In the genomic region with DNA sequence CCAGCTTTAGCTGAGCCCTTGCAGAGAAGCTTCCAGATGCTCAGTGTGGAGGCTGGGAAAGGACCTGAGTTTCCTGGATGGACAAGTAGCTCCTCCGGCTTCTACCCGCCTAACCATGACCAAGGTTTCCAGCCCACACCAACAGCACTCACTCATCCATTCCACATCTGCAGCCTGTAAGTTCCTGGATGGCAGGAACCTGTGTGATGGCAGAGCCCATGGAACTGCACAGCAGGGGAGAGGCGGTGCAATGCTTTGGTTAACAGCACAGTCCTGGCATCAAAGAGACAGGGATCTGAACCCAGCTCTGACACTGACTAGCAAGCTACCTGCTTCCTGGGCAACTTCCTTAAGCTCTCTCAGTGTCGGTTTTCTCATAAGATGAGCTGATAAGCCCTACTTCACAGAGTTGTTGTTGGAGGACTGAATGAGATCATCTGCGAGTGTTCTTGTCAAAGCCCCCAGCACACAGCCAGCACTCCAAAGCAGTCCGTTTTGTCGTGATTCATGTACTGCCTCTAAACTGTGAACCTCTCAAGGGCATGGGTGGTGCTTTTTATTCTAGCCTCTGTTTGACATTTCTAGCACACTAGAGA, we compare ENCODE assay signal across 20 cellular contexts. TPM values are rescaled to one million over a fixed set of nuclear protein-coding genes. Genes with fewer than 3 reads are reported as not detected.
A peak's percentile ranks its signal among the peaks of the same experiment; 100 is the strongest.
DNase-seq lines count a peak whose midpoint lies in the region; ATAC-seq and TF ChIP-seq lines count a peak whose summit lies in the region.
"Had no signal": no experiment of that assay in that cellular context is flagged by ENCODE, and none has a peak within 500 bp of the region (broad histone marks: within the 10 kb centered on the region; RNA-seq: fewer than 3 reads in every experiment).

No MANE protein-coding gene starts in this region.

- no peaks in the 10 kb centered on the region for H3K79me1 ChIP-seq in mesenchymal stem cell (replicated peaks; ENCODE audit: low read length, poor library complexity, severe bottlenecking)

- no peak for TF ChIP-seq CTCF in CD4-positive, alpha-beta T cell (IDR thresholded peaks at IDR 0.05)
- TF ChIP-seq CTCF in endothelial cell (IDR thresholded peaks at IDR 0.05; ENCODE audit: unreplicated experiment) (no peak), A673 (conservative IDR thresholded peaks at IDR 0.05; ENCODE audit: low read depth, low read length) (no peak)

- POLR2A ChIA-PET in activated CD4-positive, alpha-beta T cell treated with anti-CD3 and anti-CD28 coated beads for 36 hours (lab: Charles Lee): no interaction called here
- POLR2A ChIA-PET in CD4-positive, alpha-beta T cell (lab: Charles Lee): no interaction called here
- POLR2A ChIA-PET in T-cell (lab: Charles Lee): interaction anchor here in 1 of 2 donors (0.8 kb wide), 1 partner anchor 10 kb away, joined by 3 read pairs; no protein-coding TSS in a partner anchor
- POLR2A ChIA-PET in A673 (lab: Charles Lee; ENCODE audit: low non-redundant PET): no interaction called here

- no peaks in the 10 kb centered on the region for H3K9me3 Mint-ChIP-seq in activated CD4-positive, alpha-beta T cell treated with anti-CD3 and anti-CD28 coated beads for 36 hours (ENCODE audit: low read depth)
- H3K9me3 Mint-ChIP-seq in CD4-positive, alpha-beta T cell: no peaks in the 10 kb centered on the region
- H3K9me3 Mint-ChIP-seq in T-cell (no peaks in the 10 kb centered on the region), endothelial cell (ENCODE audit: unreplicated experiment) (no peaks in the 10 kb centered on the region)
- H3K9me3 Mint-ChIP-seq: central memory CD8-positive, alpha-beta T cell had no signal

- DNase-seq in activated CD4-positive, alpha-beta T cell treated with anti-CD3 and anti-CD28 coated beads for 36 hours: peak; percentile 20
- no peak for DNase-seq in activated CD4-positive, alpha-beta T cell treated with anti-CD3 and anti-CD28 coated beads, Interleukin-2, amount 50 U/mL, for 4 hours
- peak in 5 of 10 experiments; percentile 9 to 43 (median 15) for DNase-seq in CD4-positive, alpha-beta T cell
- peak in 20 of 34 experiments; percentile 2 to 48 (median 18) for DNase-seq in T-cell
- DNase-seq in endothelial cell (ENCODE audit: low spot score): no peak
- DNase-seq in mesenchymal stem cell: no peak
- DNase-seq in A673 (ENCODE audit: low spot score): no peak
- DNase-seq: 8988T; activated CD8-positive, alpha-beta memory T cell treated with anti-CD3 and anti-CD28 coated beads for 24 hours; AML-193; DMS79; head of caudate nucleus; midbrain; NCI-H524; right lobe of liver; upper lobe of right lung had no signal

- H3K36me3 ChIP-seq in mesenchymal stem cell (ENCODE audit: control insufficient read depth in 1 of 2, insufficient read depth in 2 of 2, low read depth in 1 of 2, low read length in 2 of 2) (no peaks in the 10 kb centered on the region), A673 (ENCODE audit: insufficient read depth, low read length, poor library complexity, severe bottlenecking) (no peaks in the 10 kb centered on the region)
- H3K36me3 ChIP-seq: right lobe of liver, upper lobe of right lung had no signal

- no peak overlapping the region for H2AFZ ChIP-seq in mesenchymal stem cell (ENCODE audit: low read depth, low read length)

- H3K36me3 Mint-ChIP-seq in activated CD4-positive, alpha-beta T cell treated with anti-CD3 and anti-CD28 coated beads for 36 hours (ENCODE audit: low read depth): no peaks in the 10 kb centered on the region
- H3K36me3 Mint-ChIP-seq in CD4-positive, alpha-beta T cell (ENCODE audit: low read depth): no peaks in the 10 kb centered on the region
- H3K36me3 Mint-ChIP-seq in T-cell: no peaks in the 10 kb centered on the region
- no peaks in the 10 kb centered on the region for H3K36me3 Mint-ChIP-seq in endothelial cell (ENCODE audit: low read depth, unreplicated experiment)

- H3K27me3 ChIP-seq in CD4-positive, alpha-beta T cell (ENCODE audit: control insufficient read depth, insufficient read depth, low read length): no peaks in the 10 kb centered on the region
- H3K27me3 ChIP-seq in mesenchymal stem cell (ENCODE audit: control insufficient read depth in 1 of 2, insufficient read depth in 1 of 2, low read length in 2 of 2): peaks cover 66 to 68% of the 10 kb centered on the region in 2 experiments
- peaks cover 27% of the 10 kb centered on the region for H3K27me3 ChIP-seq in A673 (replicated peaks; ENCODE audit: insufficient read depth, low read depth, low read length, poor library complexity)
- H3K27me3 ChIP-seq: right lobe of liver had no signal

- intact Hi-C loops in activated CD4-positive, alpha-beta T cell treated with anti-CD3 and anti-CD28 coated beads for 36 hours (cut with DNase I, micrococcal nuclease): no loop called here
- intact Hi-C loops in CD4-positive, alpha-beta T cell (cut with DNase I, micrococcal nuclease): no loop called here
- intact Hi-C loops in A673 (cut with micrococcal nuclease; ENCODE audit: unreplicated experiment): no loop called here

- peaks cover 18% of the 10 kb centered on the region for H3K4me1 Mint-ChIP-seq in activated CD4-positive, alpha-beta T cell treated with anti-CD3 and anti-CD28 coated beads for 36 hours
- peaks cover 22% of the 10 kb centered on the region for H3K4me1 Mint-ChIP-seq in CD4-positive, alpha-beta T cell (ENCODE audit: low read depth)
- H3K4me1 Mint-ChIP-seq in T-cell (peaks cover 18 to 26% (median 22%) of the 10 kb centered on the region in 3 donors), endothelial cell (ENCODE audit: unreplicated experiment) (peaks cover 33% of the 10 kb centered on the region)
- H3K4me1 Mint-ChIP-seq: central memory CD8-positive, alpha-beta T cell had no signal

- H2BK120ac ChIP-seq in mesenchymal stem cell (ENCODE audit: low read depth, low read length): no peak overlapping the region

- H4K91ac ChIP-seq in mesenchymal stem cell (ENCODE audit: low read length): no peak overlapping the region

- no peak overlapping the region for H3K14ac ChIP-seq in mesenchymal stem cell (ENCODE audit: low read length in 2 of 2)

- no peak overlapping the region for H3K9ac ChIP-seq in mesenchymal stem cell (ENCODE audit: low read length)

- H4K8ac ChIP-seq in mesenchymal stem cell (ENCODE audit: low read length): no peak overlapping the region

- H3K4me2 ChIP-seq in mesenchymal stem cell (ENCODE audit: low read length, poor library complexity, severe bottlenecking): no peak overlapping the region

- no peaks in the 10 kb centered on the region for H3K9me3 ChIP-seq in CD4-positive, alpha-beta T cell (ENCODE audit: control insufficient read depth, low read length)
- H3K9me3 ChIP-seq in mesenchymal stem cell (ENCODE audit: control insufficient read depth, low read length) (no peaks in the 10 kb centered on the region), A673 (ENCODE audit: low read depth, low read length, poor library complexity, severe bottlenecking) (no peaks in the 10 kb centered on the region)
- H3K9me3 ChIP-seq: right lobe of liver, upper lobe of right lung had no signal

- no peak overlapping the region for H2AK5ac ChIP-seq in mesenchymal stem cell (ENCODE audit: low read length, severe bottlenecking)

- ATAC-seq in activated CD4-positive, alpha-beta T cell treated with anti-CD3 and anti-CD28 coated beads for 36 hours: peak; percentile 80
- ATAC-seq in CD4-positive, alpha-beta T cell (ENCODE audit: poor library complexity): peak; percentile 85
- ATAC-seq in T-cell (replicated peaks in 1 of 4): peak; percentile 86 to 95 (median 90)
- no peak for ATAC-seq in HG02571 (IDR thresholded peaks at IDR 0.05; ENCODE audit: unreplicated experiment)
- ATAC-seq: left lobe of liver, right lobe of liver, upper lobe of right lung had no signal

- no peak overlapping the region for H2BK15ac ChIP-seq in mesenchymal stem cell (ENCODE audit: low read depth, poor library complexity, severe bottlenecking)

- no peak overlapping the region for H3K18ac ChIP-seq in mesenchymal stem cell (ENCODE audit: low read depth in 1 of 2, low read length in 2 of 2)

- no peak overlapping the region for H3K4me3 ChIP-seq in mesenchymal stem cell (ENCODE audit: insufficient read depth in 1 of 2, low read depth in 1 of 2, low read length in 2 of 2)
- H3K4me3 ChIP-seq in A673 (ENCODE audit: low read depth, low read length, poor library complexity, severe bottlenecking): no peak overlapping the region
- H3K4me3 ChIP-seq: right lobe of liver, upper lobe of right lung had no signal

- no peak overlapping the region for H3K23ac ChIP-seq in mesenchymal stem cell (ENCODE audit: low read length in 2 of 2)

- no peak overlapping the region for H3K4me3 Mint-ChIP-seq in activated CD4-positive, alpha-beta T cell treated with anti-CD3 and anti-CD28 coated beads for 36 hours
- no peak overlapping the region for H3K4me3 Mint-ChIP-seq in CD4-positive, alpha-beta T cell
- H3K4me3 Mint-ChIP-seq in T-cell: peak overlapping the region in 1 of 3 donors; percentile 20
- H3K4me3 Mint-ChIP-seq in endothelial cell (ENCODE audit: unreplicated experiment): peak overlapping the region; percentile 39
- H3K4me3 Mint-ChIP-seq: central memory CD8-positive, alpha-beta T cell had no signal

- H3K4me1 ChIP-seq in mesenchymal stem cell (ENCODE audit: control insufficient read depth, insufficient read depth, low read depth, low read length) (no peaks in the 10 kb centered on the region), A673 (ENCODE audit: insufficient read depth, low read length, poor library complexity, severe bottlenecking) (no peaks in the 10 kb centered on the region)
- H3K4me1 ChIP-seq: right lobe of liver, upper lobe of right lung had no signal

- no peak overlapping the region for H3K4ac ChIP-seq in mesenchymal stem cell (ENCODE audit: low read depth in 1 of 2, low read length in 2 of 2)

- 66% methylated on average over 7 of the region's 7 CpGs for WGBS in mesenchymal stem cell

- H2BK5ac ChIP-seq in mesenchymal stem cell (ENCODE audit: low read depth, low read length, poor library complexity, severe bottlenecking): no peak overlapping the region

- no peak overlapping the region for H2BK12ac ChIP-seq in mesenchymal stem cell (ENCODE audit: low read length in 2 of 2)

- BruUV-seq in A673 (replicated peaks; lab: Mats Ljungman, UMichigan): no TSS peak

- CTCF ChIA-PET in activated CD4-positive, alpha-beta T cell treated with anti-CD3 and anti-CD28 coated beads for 36 hours (lab: Charles Lee): interaction anchor here (1.4 to 2.1 kb wide), 6 partner anchors 14 to 88 kb away, joined by 5 to 7 read pairs (median 6); no protein-coding TSS in a partner anchor
- CTCF ChIA-PET in CD4-positive, alpha-beta T cell (lab: Charles Lee): no interaction called here
- CTCF ChIA-PET in T-cell (lab: Charles Lee) (interaction anchor here in 1 of 2 donors (0.6 kb wide), 1 partner anchor 12 kb away, joined by 4 read pairs; no protein-coding TSS in a partner anchor), A673 (lab: Charles Lee) (no interaction called here)

- no peak overlapping the region for H3K27ac ChIP-seq in CD4-positive, alpha-beta T cell (ENCODE audit: low read depth, low read length)
- H3K27ac ChIP-seq in mesenchymal stem cell (ENCODE audit: low read length, poor library complexity, severe bottlenecking) (no peak overlapping the region), A673 (ENCODE audit: low read depth, low read length, poor library complexity, severe bottlenecking) (no peak overlapping the region)
- H3K27ac ChIP-seq: right lobe of liver, upper lobe of right lung had no signal

- no peaks in the 10 kb centered on the region for H3K27me3 Mint-ChIP-seq in activated CD4-positive, alpha-beta T cell treated with anti-CD3 and anti-CD28 coated beads for 36 hours
- H3K27me3 Mint-ChIP-seq in CD4-positive, alpha-beta T cell: no peaks in the 10 kb centered on the region
- H3K27me3 Mint-ChIP-seq in T-cell (peaks cover 0 to 4% of the 10 kb centered on the region in 2 donors), endothelial cell (ENCODE audit: unreplicated experiment) (no peaks in the 10 kb centered on the region)

- H3K27ac Mint-ChIP-seq in activated CD4-positive, alpha-beta T cell treated with anti-CD3 and anti-CD28 coated beads for 36 hours: no peak overlapping the region
- peak overlapping the region; percentile 65 for H3K27ac Mint-ChIP-seq in CD4-positive, alpha-beta T cell
- H3K27ac Mint-ChIP-seq in T-cell (peak overlapping the region; percentile 16 to 62), endothelial cell (ENCODE audit: unreplicated experiment) (peak overlapping the region; percentile 75)

RNA-seq across cellular contexts. Expression of gene OTOF, which starts 41.6 kb away (rescaled TPM):
- total RNA-seq in activated CD4-positive, alpha-beta T cell treated with anti-CD3 and anti-CD28 coated beads for 36 hours: 1 to 10 TPM; 1.9 to 2.3 TPM
- total RNA-seq in CD4-positive, alpha-beta T cell: under 1 TPM; 0.71 to 0.75 TPM
- 1 to 10 TPM in 1 of 5 donors, under 1 TPM in 4; 0.20 to 2.8 (median 0.45) TPM for total RNA-seq in T-cell
- total RNA-seq in endothelial cell (ENCODE audit: unreplicated experiment): 0.13 TPM
- polyA plus RNA-seq in mesenchymal stem cell (2013, experiment 1 of 2): not detected
- not detected for polyA plus RNA-seq in mesenchymal stem cell (2013, experiment 2 of 2)
- not detected in 2 replicates for total RNA-seq in A673 (2021)
- polyA plus RNA-seq: neural cell had no signal

Comparison
In these comparisons a context has a peak if more than half of its experiments do, and no peak if none do; other contexts are left out.
1. DNase-seq: peak in activated CD4-positive, alpha-beta T cell treated with anti-CD3 and anti-CD28 coated beads for 36 hours (single experiment) and T-cell (20 of 34); none in activated CD4-positive, alpha-beta T cell treated with anti-CD3 and anti-CD28 coated beads, Interleukin-2, amount 50 U/mL, for 4 hours (0 of 2), endothelial cell (single experiment), mesenchymal stem cell (single experiment) and A673 (single experiment).